ENCODE assay signal across 8 cellular contexts in the genomic region with DNA sequence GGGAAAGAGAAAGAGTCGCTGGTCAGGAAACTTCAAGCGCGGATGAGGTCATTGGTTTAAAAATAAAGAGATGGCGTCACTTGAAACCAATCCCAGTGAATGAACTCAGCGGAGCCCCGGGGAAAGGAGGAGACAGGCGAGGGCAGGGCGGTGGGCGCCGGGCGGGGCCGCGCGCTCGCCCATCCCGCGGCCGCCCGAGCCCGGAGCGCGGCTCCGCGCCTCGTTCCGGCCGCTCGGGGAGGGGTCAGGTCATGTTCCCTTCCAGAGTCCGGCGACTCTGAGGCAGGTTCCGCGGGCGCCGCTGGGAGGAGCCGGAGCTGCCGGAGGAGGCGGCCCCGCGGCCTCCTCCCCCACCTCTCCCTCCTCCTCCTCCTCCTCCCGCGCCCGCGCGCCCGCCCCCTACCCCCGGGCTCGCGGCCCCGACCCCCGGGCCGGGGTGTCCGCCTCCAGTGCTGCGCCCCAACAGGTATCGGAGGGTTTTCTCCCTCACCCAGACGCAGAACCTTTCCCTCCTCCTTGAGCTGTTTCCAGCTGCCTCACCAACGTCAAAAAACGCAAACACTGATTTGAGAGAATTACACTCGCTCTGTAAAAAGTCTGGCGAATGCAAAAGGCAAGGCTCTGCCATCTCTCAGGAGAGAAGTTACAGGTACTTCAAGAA. TPM values are rescaled to one million over a fixed set of nuclear protein-coding genes. Genes with fewer than 3 reads are reported as not detected.
DNase-seq lines count a peak whose midpoint lies in the region; ATAC-seq and TF ChIP-seq lines count a peak whose summit lies in the region.

Gene DUSP16 (minus strand): TSS at position 279 of the 661 bp plus-strand sequence. CDS start 41,765 bp downstream, outside the sequence.

- 0 out of 2 replicates have a peak, but pooled peaks have one; percentile 1 for TF ChIP-seq CTCF in BE2C (IDR thresholded peaks at IDR 0.05; ENCODE audit: low read depth, low read length)

- peaks cover 4% of the 10 kb centered on the region; the same call in 1 of the 2 replicates for H3K36me3 ChIP-seq in BE2C

- H3K27me3 ChIP-seq in BE2C = no peaks in the 10 kb centered on the region

- H3K9me3 ChIP-seq in BE2C = peaks cover 2% of the 10 kb centered on the region; the same call in 1 of the 2 replicates

- DNase-seq in BE2C (peak; percentile 91), NCI-H446 treated with DMSO at 0.1 percent for 48 hours (lab: John Stamatoyannopoulos, UW) (peak; percentile 91), kidney glomerular epithelial cell (lab: John Stamatoyannopoulos, UW) (peak; percentile 97)
- peak; percentile 74 for DNase-seq in activated CD4-positive, alpha-beta T cell treated with anti-CD3 and anti-CD28 coated beads for 48 hours
- peak; percentile 49 to 59 for DNase-seq in stimulated activated CD4-positive, alpha-beta T cell treated with anti-CD3 and anti-CD28 coated beads, Interleukin-15, amount 100 ng/mL, for 48 hours (ENCODE audit: low read depth in 2 of 2)

- peaks cover 10% of the 10 kb centered on the region; the same call in 1 of the 2 replicates for H3K4me1 ChIP-seq in BE2C

- H3K27ac ChIP-seq in cingulate gyrus (ENCODE audit: low read depth, low read length) = peak within 1 kb of the TSS; percentile 100

- ATAC-seq in GM19043 (IDR thresholded peaks at IDR 0.05; ENCODE audit: low read depth, unreplicated experiment) = peak; percentile 58
- peak; percentile 80 for ATAC-seq in HG03354 (IDR thresholded peaks at IDR 0.05; ENCODE audit: poor library complexity, severe bottlenecking, unreplicated experiment)

- peak within 1 kb of the TSS; percentile 94 for H3K4me3 ChIP-seq in BE2C (ENCODE audit: low read depth, low read length)

RNA-seq across cellular contexts. Expression of gene DUSP16, which starts in this region (rescaled TPM):
- 16.4 TPM for polyA plus RNA-seq in BE2C (2012; ENCODE audit: insufficient read depth, insufficient read length, low read depth)

Comparison
In these comparisons a context has a peak if more than half of its experiments do, and no peak if none do; other contexts are left out.
1. Peak in every context shown above with its lines: DNase-seq, ATAC-seq, H3K4me3 ChIP-seq and H3K27ac ChIP-seq.